ENCODE assay signal across 8 cellular contexts in genomic region chrX:118497180-118497814, GRCh38. TPM values are rescaled to one million over a fixed set of nuclear protein-coding genes. Genes with fewer than 3 reads are reported as not detected.
DNase-seq lines count a peak whose midpoint lies in the region; ATAC-seq and TF ChIP-seq lines count a peak whose summit lies in the region.

No MANE protein-coding gene starts in this region.

- H3K9me3 Mint-ChIP-seq in central memory CD8-positive, alpha-beta T cell: no peaks in the 10 kb centered on the region

- H2AFZ ChIP-seq in osteoblast (ENCODE audit: low read length): peak overlapping the region; percentile 80

- TF ChIP-seq POLR2A in NB4 (IDR thresholded peaks at IDR 0.05; ENCODE audit: extremely low read depth, insufficient read length): no peak

- in situ Hi-C loops in G401 (cut with HindIII; ENCODE audit: low sequenced_read_pairs): no loop called here

- H3K4me2 ChIP-seq in osteoblast (ENCODE audit: insufficient read depth, low read length): peak overlapping the region; percentile 83

- H3K27ac ChIP-seq in osteoblast (ENCODE audit: low read depth, low read length): no peak overlapping the region

- H3K36me3 Mint-ChIP-seq in central memory CD8-positive, alpha-beta T cell (ENCODE audit: insufficient read depth): peaks cover 26% of the 10 kb centered on the region

- ATAC-seq in central memory CD8-positive, alpha-beta T cell (replicated peaks; ENCODE audit: extremely low read depth, poor library complexity, severe bottlenecking): no peak
- no peak for ATAC-seq in GM18861 (IDR thresholded peaks at IDR 0.05; ENCODE audit: unreplicated experiment)
- ATAC-seq in HG02840 (IDR thresholded peaks at IDR 0.05; ENCODE audit: low FRiP score, unreplicated experiment): no peak

- DNase-seq in G401 (ENCODE audit: low spot score) (peak; percentile 14), NB4 (ENCODE audit: low read depth) (peak; percentile 25), osteoblast (ENCODE audit: insufficient read length, low spot score, missing footprints) (no peak), NCI-H524 treated with DMSO at 0.1 percent for 48 hours (lab: John Stamatoyannopoulos, UW) (no peak), NCI-H82 treated with DMSO at 0.1 percent for 48 hours (lab: John Stamatoyannopoulos, UW; ENCODE audit: unreplicated experiment) (no peak)
- peak in 1 of 2 donors; percentile 12 for DNase-seq in central memory CD8-positive, alpha-beta T cell (ENCODE audit: low spot score in 2 of 2)

- no peaks in the 10 kb centered on the region for H3K36me3 ChIP-seq in osteoblast (ENCODE audit: insufficient read depth, low read length)

- no peaks in the 10 kb centered on the region for H3K27me3 ChIP-seq in osteoblast (ENCODE audit: insufficient read depth, low read length)

- H3K4me1 ChIP-seq in osteoblast (ENCODE audit: insufficient read depth, low read length): no peaks in the 10 kb centered on the region

- peak overlapping the region; percentile 99 for H3K27ac Mint-ChIP-seq in central memory CD8-positive, alpha-beta T cell (ENCODE audit: low read depth)

- peak overlapping the region; percentile 76 for H3K4me3 ChIP-seq in NB4 (ENCODE audit: low read depth, low read length)
- peak overlapping the region; percentile 78 for H3K4me3 ChIP-seq in osteoblast (ENCODE audit: insufficient read depth, low read length)

- no peak for TF ChIP-seq CTCF in NB4 (IDR thresholded peaks at IDR 0.05; ENCODE audit: low read depth, low read length)
- TF ChIP-seq CTCF in osteoblast (IDR thresholded peaks at IDR 0.05; ENCODE audit: extremely low read depth, low read depth, low read length): no peak

- H3K4me3 Mint-ChIP-seq in central memory CD8-positive, alpha-beta T cell: peak overlapping the region; percentile 97

- peaks cover 16% of the 10 kb centered on the region for H3K79me2 ChIP-seq in osteoblast (ENCODE audit: insufficient read depth, low read length)

- no peaks in the 10 kb centered on the region for H3K27me3 Mint-ChIP-seq in central memory CD8-positive, alpha-beta T cell

- peaks cover 33% of the 10 kb centered on the region for H3K4me1 Mint-ChIP-seq in central memory CD8-positive, alpha-beta T cell

- H4K20me1 ChIP-seq in osteoblast (ENCODE audit: insufficient read depth, low read length): no peaks in the 10 kb centered on the region

- no peaks in the 10 kb centered on the region for H3K9me3 ChIP-seq in osteoblast (ENCODE audit: low read depth, low read length)

RNA-seq across cellular contexts. Expression of gene DOCK11, which starts 1.7 kb away (rescaled TPM):
- 0.88 TPM in 1 of 2 replicates, not detected in the other for total RNA-seq in G401 (2014; rRNA removed; shearing (Covaris generic))
- 26.4 and 29.5 TPM in 2 replicates for total RNA-seq in osteoblast

Comparison
In these comparisons a context has a peak if more than half of its experiments do, and no peak if none do; other contexts are left out.
1. DNase-seq: peak in G401 (single experiment) and NB4 (single experiment); none in osteoblast (single experiment), NCI-H524 treated with DMSO at 0.1 percent for 48 hours (single experiment) and NCI-H82 treated with DMSO at 0.1 percent for 48 hours (single experiment).
2. RNA of gene DOCK11, which starts 1.7 kb away (total RNA-seq): 26.4 to 29.5 TPM in osteoblast; 0.88 TPM in G401; every median in the first group is over 10 times any median in the second.